In the genomic region with DNA sequence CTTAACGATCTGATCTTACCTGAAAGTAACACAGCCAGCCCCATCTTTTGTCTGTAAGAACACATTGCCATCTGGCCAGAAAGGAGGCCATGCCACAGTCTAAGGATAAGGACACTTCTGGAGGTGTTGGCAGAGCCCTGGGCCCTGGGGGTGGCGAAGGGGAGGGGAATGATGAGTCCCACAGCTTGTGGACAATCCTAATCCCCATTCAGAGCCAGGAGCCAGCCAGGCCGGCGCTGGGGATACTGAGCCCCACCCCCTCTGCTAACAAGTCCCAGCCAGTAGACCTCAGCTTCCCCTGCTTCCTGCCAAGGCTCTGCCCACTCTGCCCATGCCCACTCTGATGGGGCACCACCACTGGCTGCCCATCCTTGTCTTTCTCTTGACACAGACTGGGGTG, we compare ENCODE assay signal across 13 cellular contexts.
"Had no signal": no experiment of that assay in that cellular context is flagged by ENCODE, and none has a peak within 500 bp of the region (broad histone marks: within the 10 kb centered on the region; RNA-seq: fewer than 3 reads in every experiment).

No MANE protein-coding gene starts in this region.

- H3K4me1 ChIP-seq: right lobe of liver had no signal

- H3K4me3 ChIP-seq: gastroesophageal sphincter, left lung, psoas muscle, right lobe of liver, upper lobe of right lung had no signal

- H3K9me3 ChIP-seq: gastroesophageal sphincter, left lung, psoas muscle, right lobe of liver, upper lobe of right lung had no signal

- DNase-seq: activated CD4-positive, alpha-beta T cell treated with anti-CD3 and anti-CD28 coated beads, Interleukin-2, amount 10 ng/mL, durations not matched to agents 24 days and 14 days; activated CD8-positive, alpha-beta memory T cell treated with anti-CD3 and anti-CD28 coated beads for 24 hours; activated naive CD4-positive, alpha-beta T cell treated with anti-CD3 and anti-CD28 coated beads, Interleukin-2, amount 50 U/mL, for 16 hours; activated T-cell treated with anti-CD3 and anti-CD28 coated beads for 4 hours; cortex of kidney; effector memory CD4-positive, alpha-beta T cell; left lung; psoas muscle; right lobe of liver; stimulated activated CD4-positive, alpha-beta T cell treated with anti-CD3 and anti-CD28 coated beads, Interleukin-12 subunit alpha, Interleukin-12 subunit beta, amount 100 ng/mL, for 4 hours; stimulated activated naive CD8-positive, alpha-beta T cell treated with anti-CD3 and anti-CD28 coated beads, Interleukin-15, Interleukin-2, amounts not matched to agents 100 U/mL and 50 U/mL, for 24 hours; upper lobe of right lung had no signal

- H3K36me3 ChIP-seq: gastroesophageal sphincter, left lung, right lobe of liver, upper lobe of right lung had no signal

- H3K27me3 ChIP-seq: gastroesophageal sphincter, left lung, right lobe of liver, upper lobe of right lung had no signal

- H3K27ac ChIP-seq: gastroesophageal sphincter, left lung, psoas muscle, right lobe of liver, upper lobe of right lung had no signal
